In the genomic region with DNA sequence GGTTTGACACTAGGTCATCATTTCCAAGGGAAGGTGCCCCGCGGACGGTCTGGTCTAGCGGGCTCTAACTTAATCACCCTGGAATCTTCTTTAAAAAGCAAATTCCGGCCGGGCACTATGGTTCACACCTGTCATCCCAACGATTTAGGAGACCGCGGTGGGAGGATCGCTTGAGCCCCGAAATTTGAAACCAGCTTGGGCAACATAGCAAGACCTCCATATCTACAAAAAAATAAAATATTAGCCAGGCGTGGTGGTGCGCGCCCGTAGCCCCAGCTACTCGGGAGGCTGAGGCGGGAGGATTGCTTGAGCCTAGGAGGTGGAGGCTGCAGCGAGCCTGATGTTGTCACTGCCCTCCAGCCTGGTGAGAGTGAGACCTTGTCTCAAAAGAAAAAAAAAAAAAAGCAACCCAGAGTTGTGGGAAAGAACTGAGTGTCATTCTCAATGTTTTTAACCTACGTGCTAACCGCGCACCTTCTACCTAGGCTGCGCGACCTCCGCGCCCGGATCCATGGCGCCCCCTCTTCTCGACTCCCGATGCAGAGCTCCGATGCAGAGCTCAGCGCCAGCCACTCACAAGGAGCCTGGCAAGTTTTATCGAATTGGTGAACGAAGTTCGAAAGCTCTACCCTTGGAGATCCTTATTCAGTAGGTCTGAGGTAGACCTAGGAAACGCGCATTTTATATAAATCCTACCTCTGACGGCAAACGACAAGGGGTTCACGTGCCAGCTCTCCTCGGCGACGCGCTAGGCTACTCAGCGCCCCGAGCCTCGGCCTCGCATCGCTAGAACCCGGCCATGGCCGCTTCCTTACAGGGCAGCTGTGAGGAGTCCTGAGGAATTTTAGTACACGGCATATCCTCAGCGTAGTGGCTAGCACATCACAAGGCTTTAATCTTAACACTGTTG, we compare ENCODE assay signal across 8 cellular contexts. TPM values are rescaled to one million over a fixed set of nuclear protein-coding genes. Genes with fewer than 3 reads are reported as not detected.
DNase-seq lines count a peak whose midpoint lies in the region; ATAC-seq and TF ChIP-seq lines count a peak whose summit lies in the region.

No MANE protein-coding gene starts in this region.

- H3K27ac ChIP-seq in Panc1 (ENCODE audit: low read length): peak overlapping the region; percentile 68
- H3K27ac ChIP-seq in mesendoderm (ENCODE audit: low read depth, low read length): no peak overlapping the region
- peak overlapping the region; percentile 71 to 95 (median 88) for H3K27ac ChIP-seq in transverse colon

- peak; percentile 5 for DNase-seq in activated T-cell treated with anti-CD3 and anti-CD28 coated beads for 1 hour (ENCODE audit: low read depth)
- no peak for DNase-seq in activated T-cell treated with anti-CD3 and anti-CD28 coated beads, Interleukin-2, amount 50 U/mL, for 1 hour
- DNase-seq in Panc1 (ENCODE audit: low read depth, low spot score): no peak
- no peak for DNase-seq in mesendoderm
- peak; percentile 7 for DNase-seq in transverse colon
- no peak for DNase-seq in NCI-H524 treated with DMSO at 0.1 percent for 48 hours (lab: John Stamatoyannopoulos, UW)

- H3K4me1 Mint-ChIP-seq in dendritic cell treated with granulocyte-macrophage colony-stimulating factor and Interleukin-4, amounts not matched to agents 40 ng/mL and 50 ng/mL, for 4 days (ENCODE audit: low read depth): peaks cover 28% of the 10 kb centered on the region

- no peaks in the 10 kb centered on the region for H3K79me1 ChIP-seq in mesendoderm (ENCODE audit: low read length)

- peak overlapping the region; percentile 63 for H3K56ac ChIP-seq in mesendoderm (ENCODE audit: low read length)

- BruUV-seq in Panc1 (replicated peaks; lab: Mats Ljungman, UMichigan): no TSS peak

- H3K79me2 ChIP-seq in mesendoderm (ENCODE audit: control insufficient read depth, insufficient read depth, low read length): no peaks in the 10 kb centered on the region

- TF ChIP-seq POLR2A in transverse colon (IDR thresholded peaks at IDR 0.05): no peak

- H3K4me1 ChIP-seq in Panc1 (ENCODE audit: control insufficient read depth, insufficient read depth, low read length) (peaks cover 8% of the 10 kb centered on the region; the same call in 1 of the 2 replicates), mesendoderm (ENCODE audit: control insufficient read depth, low read depth, low read length) (no peaks in the 10 kb centered on the region), transverse colon (peaks cover 0 to 19% (median 11%) of the 10 kb centered on the region in 4 donors)

- H3K36me3 ChIP-seq in Panc1 (ENCODE audit: control insufficient read depth, insufficient read depth, low read length) (peaks cover 15% of the 10 kb centered on the region), mesendoderm (ENCODE audit: control insufficient read depth, insufficient read depth, low read length) (no peaks in the 10 kb centered on the region), transverse colon (no peaks in the 10 kb centered on the region)

- H3K4me2 ChIP-seq in mesendoderm (ENCODE audit: low read length): peak overlapping the region; percentile 92

- no CpG with 5 or more reads among the region's 52 CpGs for WGBS in mesendoderm (ENCODE audit: extremely low coverage, insufficient coverage, low lambda C conversion rate)
- 40 to 43% methylated on average over 18 to 48 of the region's 52 CpGs for WGBS in transverse colon (ENCODE audit: low coverage in 1 of 2), 2 donors

- H2BK5ac ChIP-seq in mesendoderm (ENCODE audit: low read length): no peak overlapping the region

- no peak overlapping the region for H3K23ac ChIP-seq in mesendoderm (ENCODE audit: low read length)

- H3K27me3 Mint-ChIP-seq in dendritic cell treated with granulocyte-macrophage colony-stimulating factor and Interleukin-4, amounts not matched to agents 40 ng/mL and 50 ng/mL, for 4 days: peaks cover 5% of the 10 kb centered on the region

- H2AK5ac ChIP-seq in mesendoderm (ENCODE audit: low read length): no peak overlapping the region

- no peak overlapping the region for H2BK15ac ChIP-seq in mesendoderm (replicated peaks; ENCODE audit: low read depth)

- H3K4me3 ChIP-seq in Panc1 (ENCODE audit: low read depth in 2 of 2, low read length in 2 of 2): peak overlapping the region; percentile 58 to 78
- H3K4me3 ChIP-seq in mesendoderm (ENCODE audit: low read length): peak overlapping the region; percentile 21
- H3K4me3 ChIP-seq in transverse colon: peak overlapping the region; percentile 18 to 95 (median 80)

- H3K27me3 ChIP-seq in Panc1 (ENCODE audit: control insufficient read depth, insufficient read depth, low read length): no peaks in the 10 kb centered on the region
- no peaks in the 10 kb centered on the region for H3K27me3 ChIP-seq in mesendoderm (ENCODE audit: insufficient read depth, low read length, poor library complexity)
- H3K27me3 ChIP-seq in transverse colon: no peaks in the 10 kb centered on the region

- H3K27ac Mint-ChIP-seq in dendritic cell treated with granulocyte-macrophage colony-stimulating factor and Interleukin-4, amounts not matched to agents 40 ng/mL and 50 ng/mL, for 4 days: peak overlapping the region; percentile 89

- no peak for TF ChIP-seq EP300 in transverse colon (IDR thresholded peaks at IDR 0.05; ENCODE audit: low read depth)

- ATAC-seq in HG02798 (IDR thresholded peaks at IDR 0.05; ENCODE audit: poor library complexity, unreplicated experiment) (peak; percentile 35), Panc1 (peak; percentile 76)

- H3K9me3 ChIP-seq in Panc1 (ENCODE audit: control insufficient read depth, insufficient read depth, low read depth, low read length) (peaks cover 1% of the 10 kb centered on the region; the same call in 1 of the 2 replicates), transverse colon (peaks cover 0 to 3% of the 10 kb centered on the region in 2 donors)

- H3K4ac ChIP-seq in mesendoderm (ENCODE audit: low read depth, low read length): no peak overlapping the region

- H3K9ac ChIP-seq in mesendoderm (ENCODE audit: low read length): peak overlapping the region; percentile 47

- no peak overlapping the region for H4K5ac ChIP-seq in mesendoderm (ENCODE audit: low read length)

- CTCF ChIA-PET in Panc1 (lab: Charles Lee): interaction anchor here (0.6 kb wide), 5 partner anchors 109 to 262 kb away, joined by 3 to 9 read pairs (median 4); no protein-coding TSS in a partner anchor

- in situ Hi-C loops in Panc1 (cut with HindIII; ENCODE audit: low pct_unique_long_range_greater_than_20kb, low sequenced_read_pairs): no loop called here
- in situ Hi-C loops in transverse colon (cut with MboI; ENCODE audit: low pct_ligation_motif_present in 1 of 4, low pct_unique_long_range_greater_than_20kb in 1 of 4, low sequenced_read_pairs in 3 of 4): loop anchor here (10.0 to 25.0 kb wide), 4 partner anchors 179 to 271 kb away; no protein-coding TSS in a partner anchor

- no peak overlapping the region for H2BK120ac ChIP-seq in mesendoderm (ENCODE audit: low read depth, low read length)

- no peak overlapping the region for H4K8ac ChIP-seq in mesendoderm (ENCODE audit: low read depth, low read length)

- intact Hi-C loops in Panc1 (cut with micrococcal nuclease; ENCODE audit: unreplicated experiment): loop anchor here (10.0 kb wide), 1 partner anchor 189 kb away; no protein-coding TSS in a partner anchor
- intact Hi-C loops in dendritic cell treated with granulocyte-macrophage colony-stimulating factor and Interleukin-4, amounts not matched to agents 40 ng/mL and 50 ng/mL, for 4 days (cut with micrococcal nuclease): loop anchor here (1.0 to 10.0 kb wide), 4 partner anchors 142 to 629 kb away; a partner anchor contains a TSS
- intact Hi-C loops in transverse colon (cut with DNase I; ENCODE audit: low total_unique reads): loop anchor here (10.0 kb wide), 2 partner anchors 141 to 269 kb away; a partner anchor contains a TSS

- peak overlapping the region; percentile 87 for H3K4me3 Mint-ChIP-seq in dendritic cell treated with granulocyte-macrophage colony-stimulating factor and Interleukin-4, amounts not matched to agents 40 ng/mL and 50 ng/mL, for 4 days

- TF ChIP-seq CTCF in Panc1 (IDR thresholded peaks at IDR 0.05) (no peak), transverse colon (IDR thresholded peaks at IDR 0.05) (no peak)

- H3K9me3 Mint-ChIP-seq in dendritic cell treated with granulocyte-macrophage colony-stimulating factor and Interleukin-4, amounts not matched to agents 40 ng/mL and 50 ng/mL, for 4 days: peaks cover 5% of the 10 kb centered on the region

- no peak overlapping the region for H3K18ac ChIP-seq in mesendoderm (ENCODE audit: low read length)

- peaks cover 7% of the 10 kb centered on the region for H3K36me3 Mint-ChIP-seq in dendritic cell treated with granulocyte-macrophage colony-stimulating factor and Interleukin-4, amounts not matched to agents 40 ng/mL and 50 ng/mL, for 4 days (ENCODE audit: low read depth)

- POLR2A ChIA-PET in Panc1 (lab: Charles Lee): interaction anchor here (0.6 to 0.9 kb wide), 2 partner anchors 205 to 937 kb away, joined by 3 to 9 read pairs; no protein-coding TSS in a partner anchor

RNA-seq across cellular contexts. Expression of a gene that starts 0.9 kb away (rescaled TPM):
- total RNA-seq in Panc1 (2021; ENCODE audit: unreplicated experiment) (54.1 TPM), transverse colon (10 to 100 TPM in 3 of 4 donors, 1 to 10 TPM in 1; 5.6 to 29.5 (median 26.5) TPM)
- polyA plus RNA-seq in Panc1 (2012; ENCODE audit: insufficient read length): 34.4 TPM
- 18.8 TPM for polyA plus RNA-seq in mesendoderm (2013, experiment 1 of 2)
- 18.8 TPM for polyA plus RNA-seq in mesendoderm (2013, experiment 2 of 2)

Comparison
In these comparisons a context has a peak if more than half of its experiments do, and no peak if none do; other contexts are left out.
1. DNase-seq: peak in activated T-cell treated with anti-CD3 and anti-CD28 coated beads for 1 hour (single experiment) and transverse colon (single experiment); none in activated T-cell treated with anti-CD3 and anti-CD28 coated beads, Interleukin-2, amount 50 U/mL, for 1 hour (single experiment), Panc1 (single experiment), mesendoderm (single experiment) and NCI-H524 treated with DMSO at 0.1 percent for 48 hours (single experiment).
2. H3K4me3 ChIP-seq: peak in every context shown above with its lines; median percentile 80 in transverse colon; 68 in Panc1; 21 in mesendoderm.